ENCODE assay signal across 1 cellular context in genomic region chr5:25993701-25994100, GRCh38.
TF ChIP-seq lines count a peak whose summit lies in the region.

No MANE protein-coding gene starts in this region.

TF ChIP-seq in liver, 16 proteins besides CTCF, POLR2A, EP300 and RAD21 (continued from another document):
- TF ChIP-seq REST (IDR thresholded peaks at IDR 0.05), result no peak
- TF ChIP-seq HNF4G (IDR thresholded peaks at IDR 0.05), result no peak
- peak; percentile 80 for TF ChIP-seq FOXA1 (IDR thresholded peaks at IDR 0.05)
- TF ChIP-seq RXRA (IDR thresholded peaks at IDR 0.05), result peak in 1 of 2 donors; percentile 31
- no peak for TF ChIP-seq TAF1 (conservative IDR thresholded peaks at IDR 0.05)
- no peak for TF ChIP-seq NR2F2 (IDR thresholded peaks at IDR 0.05)
- peak in 1 of 2 donors; percentile 32 for TF ChIP-seq HNF4A (conservative IDR thresholded peaks at IDR 0.05)
- TF ChIP-seq ATF3 (IDR thresholded peaks at IDR 0.05), result no peak
- TF ChIP-seq GABPA (IDR thresholded peaks at IDR 0.05 in 1 of 2, conservative IDR thresholded peaks at IDR 0.05 in 1 of 2), result no peak
- peak; percentile 35 for TF ChIP-seq YY1 (IDR thresholded peaks at IDR 0.05)
